Comparison of ENCODE assay signal across 13 cellular contexts in the genomic region with DNA sequence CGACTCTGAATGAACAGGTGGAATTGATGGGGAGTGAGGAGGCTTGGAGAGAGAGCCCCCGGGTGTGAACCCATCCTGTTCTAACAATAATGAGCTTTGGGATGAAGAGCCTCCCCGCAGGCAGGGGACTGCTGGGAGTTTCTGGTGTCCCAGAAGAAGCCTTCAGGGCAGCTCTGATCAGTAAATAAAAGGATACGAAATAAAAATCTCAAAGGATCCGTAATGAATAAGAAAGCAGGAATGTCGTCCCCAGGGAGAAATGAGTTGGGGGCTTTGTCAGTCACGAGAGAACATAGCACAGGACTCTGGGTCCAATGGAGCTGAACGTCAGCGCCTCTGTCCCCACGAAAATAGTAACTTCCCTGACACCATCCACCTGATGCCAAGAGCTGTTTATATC.
DNase-seq lines count a peak whose midpoint lies in the region; ATAC-seq, FAIRE-seq and TF ChIP-seq lines count a peak whose summit lies in the region.
"Had no signal": no experiment of that assay in that cellular context is flagged by ENCODE, and none has a peak within 500 bp of the region (broad histone marks: within the 10 kb centered on the region; RNA-seq: fewer than 3 reads in every experiment).

No MANE protein-coding gene starts in this region.

- H3K4me1 ChIP-seq in A549 (peaks cover 26% of the 10 kb centered on the region), HUES64 (ENCODE audit: insufficient read depth, low read length) (peaks cover 44% of the 10 kb centered on the region), endodermal cell (ENCODE audit: control insufficient read depth, insufficient read depth, low read length) (no peaks in the 10 kb centered on the region)

- FAIRE-seq in A549 (lab: Jason Lieb, UNC), result no peak
- FAIRE-seq: GM18507, K562 had no signal

- ATAC-seq in A549 (peak in 1 of 2 experiments; percentile 12; a peak in 1 of 6 replicates), natural killer cell (no peak), GM21526 (IDR thresholded peaks at IDR 0.05; ENCODE audit: low FRiP score, unreplicated experiment) (no peak), HG02938 (IDR thresholded peaks at IDR 0.05; ENCODE audit: unreplicated experiment) (no peak)
- ATAC-seq: K562 had no signal

- H3K9me3 Mint-ChIP-seq in endodermal cell (peaks cover 3% of the 10 kb centered on the region), natural killer cell (no peaks in the 10 kb centered on the region)
- no peaks in the 10 kb centered on the region for H3K9me3 Mint-ChIP-seq in activated naive CD4-positive, alpha-beta T cell treated with anti-CD3 and anti-CD28 coated beads, Interleukin-2, amount 10 ng/mL, durations not matched to agents 7 days and 5 days

- no peak for TF ChIP-seq CTCF in A549 (IDR thresholded peaks at IDR 0.05)
- TF ChIP-seq CTCF in endodermal cell (conservative IDR thresholded peaks at IDR 0.05), result no peak
- no peak for TF ChIP-seq CTCF in natural killer cell (IDR thresholded peaks at IDR 0.05)

- POLR2A ChIA-PET in A549 (lab: Yijun Ruan, JAX), result interaction anchor here (1.2 to 1.7 kb wide), 2 partner anchors 49 to 68 kb away, joined by 4 to 5 read pairs; no protein-coding TSS in a partner anchor

- H3K36me3 Mint-ChIP-seq in endodermal cell (ENCODE audit: low read depth) (peaks cover 6% of the 10 kb centered on the region), natural killer cell (no peaks in the 10 kb centered on the region)
- peaks cover 12% of the 10 kb centered on the region for H3K36me3 Mint-ChIP-seq in activated naive CD4-positive, alpha-beta T cell treated with anti-CD3 and anti-CD28 coated beads, Interleukin-2, amount 10 ng/mL, durations not matched to agents 7 days and 5 days

- H3K4me3 ChIP-seq in A549 (peak overlapping the region; percentile 29), HUES64 (ENCODE audit: low read length) (no peak overlapping the region; the same call in 1 of the 2 replicates), endodermal cell (ENCODE audit: low read length) (no peak overlapping the region)
- H3K4me3 ChIP-seq: K562 had no signal

- H3K4me3 Mint-ChIP-seq in endodermal cell (no peak overlapping the region), natural killer cell (peak overlapping the region; percentile 83)
- no peak overlapping the region for H3K4me3 Mint-ChIP-seq in activated naive CD4-positive, alpha-beta T cell treated with anti-CD3 and anti-CD28 coated beads, Interleukin-2, amount 10 ng/mL, durations not matched to agents 7 days and 5 days
- H3K4me3 Mint-ChIP-seq: activated B cell treated with CpG ODN at 0.5 μM for 24 hours had no signal

- H3K27ac Mint-ChIP-seq in endodermal cell (peak overlapping the region; percentile 74), natural killer cell (peak overlapping the region; percentile 62 to 93)
- no peak overlapping the region for H3K27ac Mint-ChIP-seq in activated naive CD4-positive, alpha-beta T cell treated with anti-CD3 and anti-CD28 coated beads, Interleukin-2, amount 10 ng/mL, durations not matched to agents 7 days and 5 days
- H3K27ac Mint-ChIP-seq: activated B cell treated with CpG ODN at 0.5 μM for 24 hours had no signal

- H3K4me1 Mint-ChIP-seq in endodermal cell (peaks cover 20% of the 10 kb centered on the region), natural killer cell (peaks cover 83 to 91% of the 10 kb centered on the region in 2 donors)
- peaks cover 20% of the 10 kb centered on the region for H3K4me1 Mint-ChIP-seq in activated naive CD4-positive, alpha-beta T cell treated with anti-CD3 and anti-CD28 coated beads, Interleukin-2, amount 10 ng/mL, durations not matched to agents 7 days and 5 days

- H3K27ac ChIP-seq in A549 (peak overlapping the region; percentile 61 to 64), HUES64 (ENCODE audit: low read depth, low read length) (peak overlapping the region; percentile 82; the same call in 1 of the 2 replicates), endodermal cell (ENCODE audit: low read depth, low read length) (peak overlapping the region; percentile 61)

- intact Hi-C loops in natural killer cell (cut with micrococcal nuclease), result no loop called here

- no peak for DNase-seq in A549 (ENCODE audit: low read depth in 1 of 2, low spot score in 1 of 2)
- peak; percentile 58 for DNase-seq in endodermal cell
- no peak for DNase-seq in natural killer cell
- no peak for DNase-seq in NCI-H2227 (lab: John Stamatoyannopoulos, UW; ENCODE audit: unreplicated experiment)
- no peak for DNase-seq in activated naive CD4-positive, alpha-beta T cell treated with anti-CD3 and anti-CD28 coated beads, Interleukin-2, amount 10 ng/mL, durations not matched to agents 7 days and 5 days
- DNase-seq: activated B cell treated with CpG ODN at 0.5 μM for 24 hours; activated naive CD4-positive, alpha-beta T cell; stimulated activated CD8-positive, alpha-beta memory T cell treated with anti-CD3 and anti-CD28 coated beads, Interleukin-4, amount 100 ng/mL, for 48 hours had no signal

- no peak for TF ChIP-seq POLR2A in A549 (IDR thresholded peaks at IDR 0.05; ENCODE audit: low read length)

- 41% methylated on average over 10 of the region's 10 CpGs for WGBS in A549 (ENCODE audit: missing lambda C conversion rate)
- WGBS in HUES64, result 19% methylated on average over 10 of the region's 10 CpGs
- WGBS in endodermal cell (ENCODE audit: insufficient coverage in 1 of 2, insufficient read length in 1 of 2), 2 experiments, result 53 to 59% methylated on average over 5 to 10 of the region's 10 CpGs

- H3K9ac ChIP-seq in HUES64 (ENCODE audit: low read depth, low read length) (no peak overlapping the region; the same call in 1 of the 2 replicates), endodermal cell (ENCODE audit: extremely low read depth, low read length, poor library complexity, severe bottlenecking) (no peak overlapping the region)

- H3K9me3 ChIP-seq in A549, result no peaks in the 10 kb centered on the region
- no peaks in the 10 kb centered on the region for H3K9me3 ChIP-seq in HUES64 (ENCODE audit: insufficient read depth, low read depth, low read length)
- H3K9me3 ChIP-seq in endodermal cell (ENCODE audit: control insufficient read depth, low read length), result peaks cover 8% of the 10 kb centered on the region

- no peak for TF ChIP-seq RAD21 in A549 (conservative IDR thresholded peaks at IDR 0.05 in 1 of 2, IDR thresholded peaks at IDR 0.05 in 1 of 2)

- no peak for TF ChIP-seq EP300 in A549 (IDR thresholded peaks at IDR 0.05)

- H3K27me3 ChIP-seq in HUES64 (ENCODE audit: insufficient read depth, low read length), result no peaks in the 10 kb centered on the region
- H3K27me3 ChIP-seq in endodermal cell (ENCODE audit: control insufficient read depth, insufficient read depth, low read length, poor library complexity, severe bottlenecking), result no peaks in the 10 kb centered on the region

- H3K4me2 ChIP-seq in A549, result peak overlapping the region; percentile 76

- no peaks in the 10 kb centered on the region for H3K27me3 Mint-ChIP-seq in endodermal cell (ENCODE audit: insufficient read depth)
- H3K27me3 Mint-ChIP-seq in natural killer cell (ENCODE audit: low read depth in 2 of 2), result no peaks in the 10 kb centered on the region
- no peaks in the 10 kb centered on the region for H3K27me3 Mint-ChIP-seq in activated naive CD4-positive, alpha-beta T cell treated with anti-CD3 and anti-CD28 coated beads, Interleukin-2, amount 10 ng/mL, durations not matched to agents 7 days and 5 days
- H3K27me3 Mint-ChIP-seq: activated B cell treated with CpG ODN at 0.5 μM for 24 hours had no signal

- CTCF ChIA-PET in A549 (lab: Yijun Ruan, JAX), result interaction anchor here (0.7 to 5.3 kb wide), 8 partner anchors 14 to 153 kb away, joined by 3 to 57 read pairs (median 5); no protein-coding TSS in a partner anchor
- CTCF ChIA-PET in activated naive CD4-positive, alpha-beta T cell treated with anti-CD3 and anti-CD28 coated beads, Interleukin-2, amount 10 ng/mL, durations not matched to agents 7 days and 5 days (lab: Charles Lee), result interaction anchor here (1.6 kb wide), 1 partner anchor 15 kb away, joined by 3 read pairs; no protein-coding TSS in a partner anchor

- H3K36me3 ChIP-seq in HUES64 (ENCODE audit: insufficient read depth, low read length) (no peaks in the 10 kb centered on the region), endodermal cell (ENCODE audit: control insufficient read depth, insufficient read depth, low read length) (no peaks in the 10 kb centered on the region)

TF ChIP-seq in A549, 52 proteins besides CTCF, POLR2A, EP300 and RAD21:
- no peak for TF ChIP-seq HEYL (CRISPR knock-in tag; IDR thresholded peaks at IDR 0.05)
- TF ChIP-seq SMC3 (IDR thresholded peaks at IDR 0.05), result no peak
- TF ChIP-seq HES2 (IDR thresholded peaks at IDR 0.05), result no peak
- no peak for TF ChIP-seq CEBPB (IDR thresholded peaks at IDR 0.05)
- TF ChIP-seq HOXB13 (CRISPR knock-in tag; IDR thresholded peaks at IDR 0.05; ENCODE audit: low read depth), result no peak
